1 cellular context compared by ENCODE assay signal in the genomic region with DNA sequence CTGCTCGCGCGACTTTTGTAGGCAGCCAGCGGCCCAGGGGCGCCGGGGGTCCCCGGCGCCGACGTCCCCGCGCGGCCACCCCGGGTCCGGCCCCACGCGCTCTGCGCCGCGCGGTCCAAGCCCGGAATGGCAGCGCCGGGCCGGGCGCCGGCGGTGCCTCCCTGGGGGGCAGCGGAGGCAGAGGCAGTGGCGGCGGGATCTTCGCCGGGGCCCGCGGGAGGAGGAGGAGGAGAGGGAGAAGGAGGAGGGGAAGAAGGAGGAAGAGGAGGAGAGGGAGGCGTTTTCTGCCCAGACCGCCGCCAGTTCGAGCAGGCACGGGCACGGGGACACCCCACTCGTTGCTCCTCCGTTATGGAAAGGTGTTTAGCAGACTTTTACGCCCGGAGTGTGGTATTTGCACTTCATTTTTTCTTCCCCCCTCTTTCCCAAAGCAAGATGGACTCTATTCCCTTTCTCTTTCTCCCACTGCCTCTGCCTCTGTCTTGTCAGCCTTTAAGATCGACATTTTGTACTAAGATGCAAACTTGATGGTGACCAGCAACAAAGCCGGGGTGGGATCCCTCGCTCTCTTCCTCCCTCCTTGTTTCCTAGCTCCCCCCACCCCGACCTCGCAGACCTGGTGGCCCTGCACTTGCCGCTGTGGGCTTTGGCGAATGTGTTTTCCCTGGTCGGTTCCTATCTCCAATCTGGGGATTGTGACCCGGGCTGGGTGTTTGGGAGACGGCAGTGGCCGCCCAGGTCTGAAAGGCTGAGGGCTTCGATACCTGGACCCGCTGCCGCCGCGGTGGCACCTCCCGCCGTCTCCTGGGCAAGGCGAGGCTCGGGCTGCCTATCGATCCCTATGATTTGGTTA.
TF ChIP-seq lines count a peak whose summit lies in the region.

No MANE protein-coding gene starts in this region.

TF ChIP-seq in HepG2, 621 proteins besides CTCF, POLR2A, EP300 and RAD21 (continued from another document and continues in another):
- TF ChIP-seq, protein P1, sequence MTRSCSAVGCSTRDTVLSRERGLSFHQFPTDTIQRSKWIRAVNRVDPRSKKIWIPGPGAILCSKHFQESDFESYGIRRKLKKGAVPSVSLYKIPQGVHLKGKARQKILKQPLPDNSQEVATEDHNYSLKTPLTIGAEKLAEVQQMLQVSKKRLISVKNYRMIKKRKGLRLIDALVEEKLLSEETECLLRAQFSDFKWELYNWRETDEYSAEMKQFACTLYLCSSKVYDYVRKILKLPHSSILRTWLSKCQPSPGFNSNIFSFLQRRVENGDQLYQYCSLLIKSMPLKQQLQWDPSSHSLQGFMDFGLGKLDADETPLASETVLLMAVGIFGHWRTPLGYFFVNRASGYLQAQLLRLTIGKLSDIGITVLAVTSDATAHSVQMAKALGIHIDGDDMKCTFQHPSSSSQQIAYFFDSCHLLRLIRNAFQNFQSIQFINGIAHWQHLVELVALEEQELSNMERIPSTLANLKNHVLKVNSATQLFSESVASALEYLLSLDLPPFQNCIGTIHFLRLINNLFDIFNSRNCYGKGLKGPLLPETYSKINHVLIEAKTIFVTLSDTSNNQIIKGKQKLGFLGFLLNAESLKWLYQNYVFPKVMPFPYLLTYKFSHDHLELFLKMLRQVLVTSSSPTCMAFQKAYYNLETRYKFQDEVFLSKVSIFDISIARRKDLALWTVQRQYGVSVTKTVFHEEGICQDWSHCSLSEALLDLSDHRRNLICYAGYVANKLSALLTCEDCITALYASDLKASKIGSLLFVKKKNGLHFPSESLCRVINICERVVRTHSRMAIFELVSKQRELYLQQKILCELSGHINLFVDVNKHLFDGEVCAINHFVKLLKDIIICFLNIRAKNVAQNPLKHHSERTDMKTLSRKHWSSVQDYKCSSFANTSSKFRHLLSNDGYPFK (CRISPR knock-in tag; IDR thresholded peaks at IDR 0.05; ENCODE audit: borderline replicate concordance) = peak; percentile 23; the same call in 1 of the 2 replicates
- TF ChIP-seq AKAP8 (CRISPR knock-in tag; IDR thresholded peaks at IDR 0.05) = 0 out of 2 replicates have a peak, but pooled peaks have one; percentile 40
- peak; percentile 70; the same call in 1 of the 2 replicates for TF ChIP-seq SRY (CRISPR knock-in tag; IDR thresholded peaks at IDR 0.05)
- TF ChIP-seq, protein P2, sequence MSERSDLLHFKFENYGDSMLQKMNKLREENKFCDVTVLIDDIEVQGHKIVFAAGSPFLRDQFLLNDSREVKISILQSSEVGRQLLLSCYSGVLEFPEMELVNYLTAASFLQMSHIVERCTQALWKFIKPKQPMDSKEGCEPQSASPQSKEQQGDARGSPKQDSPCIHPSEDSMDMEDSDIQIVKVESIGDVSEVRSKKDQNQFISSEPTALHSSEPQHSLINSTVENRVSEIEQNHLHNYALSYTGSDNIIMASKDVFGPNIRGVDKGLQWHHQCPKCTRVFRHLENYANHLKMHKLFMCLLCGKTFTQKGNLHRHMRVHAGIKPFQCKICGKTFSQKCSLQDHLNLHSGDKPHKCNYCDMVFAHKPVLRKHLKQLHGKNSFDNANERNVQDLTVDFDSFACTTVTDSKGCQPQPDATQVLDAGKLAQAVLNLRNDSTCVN (CRISPR knock-in tag; IDR thresholded peaks at IDR 0.05; ENCODE audit: borderline replicate concordance) = no peak
- TF ChIP-seq TGIF2 (CRISPR knock-in tag; IDR thresholded peaks at IDR 0.05) = no peak
- no peak for TF ChIP-seq NR2F2 (IDR thresholded peaks at IDR 0.05; ENCODE audit: borderline replicate concordance, low read depth)
- TF ChIP-seq ZNF501 (CRISPR knock-in tag; IDR thresholded peaks at IDR 0.05) = peak; percentile 38; the same call in 1 of the 2 replicates
- no peak for TF ChIP-seq ZNF567 (CRISPR knock-in tag; IDR thresholded peaks at IDR 0.05; ENCODE audit: borderline replicate concordance)
- no peak for TF ChIP-seq RFX5 (IDR thresholded peaks at IDR 0.05; ENCODE audit: low read depth, low read length)
- TF ChIP-seq, protein P3, sequence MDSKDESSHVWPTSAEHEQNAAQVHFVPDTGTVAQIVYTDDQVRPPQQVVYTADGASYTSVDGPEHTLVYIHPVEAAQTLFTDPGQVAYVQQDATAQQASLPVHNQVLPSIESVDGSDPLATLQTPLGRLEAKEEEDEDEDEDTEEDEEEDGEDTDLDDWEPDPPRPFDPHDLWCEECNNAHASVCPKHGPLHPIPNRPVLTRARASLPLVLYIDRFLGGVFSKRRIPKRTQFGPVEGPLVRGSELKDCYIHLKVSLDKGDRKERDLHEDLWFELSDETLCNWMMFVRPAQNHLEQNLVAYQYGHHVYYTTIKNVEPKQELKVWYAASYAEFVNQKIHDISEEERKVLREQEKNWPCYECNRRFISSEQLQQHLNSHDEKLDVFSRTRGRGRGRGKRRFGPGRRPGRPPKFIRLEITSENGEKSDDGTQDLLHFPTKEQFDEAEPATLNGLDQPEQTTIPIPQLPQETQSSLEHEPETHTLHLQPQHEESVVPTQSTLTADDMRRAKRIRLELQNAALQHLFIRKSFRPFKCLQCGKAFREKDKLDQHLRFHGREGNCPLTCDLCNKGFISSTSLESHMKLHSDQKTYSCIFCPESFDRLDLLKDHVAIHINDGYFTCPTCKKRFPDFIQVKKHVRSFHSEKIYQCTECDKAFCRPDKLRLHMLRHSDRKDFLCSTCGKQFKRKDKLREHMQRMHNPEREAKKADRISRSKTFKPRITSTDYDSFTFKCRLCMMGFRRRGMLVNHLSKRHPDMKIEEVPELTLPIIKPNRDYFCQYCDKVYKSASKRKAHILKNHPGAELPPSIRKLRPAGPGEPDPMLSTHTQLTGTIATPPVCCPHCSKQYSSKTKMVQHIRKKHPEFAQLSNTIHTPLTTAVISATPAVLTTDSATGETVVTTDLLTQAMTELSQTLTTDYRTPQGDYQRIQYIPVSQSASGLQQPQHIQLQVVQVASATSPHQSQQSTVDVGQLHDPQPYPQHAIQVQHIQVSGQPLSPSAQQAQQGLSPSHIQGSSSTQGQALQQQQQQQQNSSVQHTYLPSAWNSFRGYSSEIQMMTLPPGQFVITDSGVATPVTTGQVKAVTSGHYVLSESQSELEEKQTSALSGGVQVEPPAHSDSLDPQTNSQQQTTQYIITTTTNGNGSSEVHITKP (CRISPR knock-in tag; IDR thresholded peaks at IDR 0.05; ENCODE audit: low read depth) = no peak
- TF ChIP-seq, protein P4, sequence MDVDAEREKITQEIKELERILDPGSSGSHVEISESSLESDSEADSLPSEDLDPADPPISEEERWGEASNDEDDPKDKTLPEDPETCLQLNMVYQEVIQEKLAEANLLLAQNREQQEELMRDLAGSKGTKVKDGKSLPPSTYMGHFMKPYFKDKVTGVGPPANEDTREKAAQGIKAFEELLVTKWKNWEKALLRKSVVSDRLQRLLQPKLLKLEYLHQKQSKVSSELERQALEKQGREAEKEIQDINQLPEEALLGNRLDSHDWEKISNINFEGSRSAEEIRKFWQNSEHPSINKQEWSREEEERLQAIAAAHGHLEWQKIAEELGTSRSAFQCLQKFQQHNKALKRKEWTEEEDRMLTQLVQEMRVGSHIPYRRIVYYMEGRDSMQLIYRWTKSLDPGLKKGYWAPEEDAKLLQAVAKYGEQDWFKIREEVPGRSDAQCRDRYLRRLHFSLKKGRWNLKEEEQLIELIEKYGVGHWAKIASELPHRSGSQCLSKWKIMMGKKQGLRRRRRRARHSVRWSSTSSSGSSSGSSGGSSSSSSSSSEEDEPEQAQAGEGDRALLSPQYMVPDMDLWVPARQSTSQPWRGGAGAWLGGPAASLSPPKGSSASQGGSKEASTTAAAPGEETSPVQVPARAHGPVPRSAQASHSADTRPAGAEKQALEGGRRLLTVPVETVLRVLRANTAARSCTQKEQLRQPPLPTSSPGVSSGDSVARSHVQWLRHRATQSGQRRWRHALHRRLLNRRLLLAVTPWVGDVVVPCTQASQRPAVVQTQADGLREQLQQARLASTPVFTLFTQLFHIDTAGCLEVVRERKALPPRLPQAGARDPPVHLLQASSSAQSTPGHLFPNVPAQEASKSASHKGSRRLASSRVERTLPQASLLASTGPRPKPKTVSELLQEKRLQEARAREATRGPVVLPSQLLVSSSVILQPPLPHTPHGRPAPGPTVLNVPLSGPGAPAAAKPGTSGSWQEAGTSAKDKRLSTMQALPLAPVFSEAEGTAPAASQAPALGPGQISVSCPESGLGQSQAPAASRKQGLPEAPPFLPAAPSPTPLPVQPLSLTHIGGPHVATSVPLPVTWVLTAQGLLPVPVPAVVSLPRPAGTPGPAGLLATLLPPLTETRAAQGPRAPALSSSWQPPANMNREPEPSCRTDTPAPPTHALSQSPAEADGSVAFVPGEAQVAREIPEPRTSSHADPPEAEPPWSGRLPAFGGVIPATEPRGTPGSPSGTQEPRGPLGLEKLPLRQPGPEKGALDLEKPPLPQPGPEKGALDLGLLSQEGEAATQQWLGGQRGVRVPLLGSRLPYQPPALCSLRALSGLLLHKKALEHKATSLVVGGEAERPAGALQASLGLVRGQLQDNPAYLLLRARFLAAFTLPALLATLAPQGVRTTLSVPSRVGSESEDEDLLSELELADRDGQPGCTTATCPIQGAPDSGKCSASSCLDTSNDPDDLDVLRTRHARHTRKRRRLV (CRISPR knock-in tag; IDR thresholded peaks at IDR 0.05) = no peak
- 0 out of 2 replicates have a peak, but pooled peaks have one; percentile 23 for TF ChIP-seq ZNF605 (CRISPR knock-in tag; IDR thresholded peaks at IDR 0.05)
- TF ChIP-seq, protein P5, sequence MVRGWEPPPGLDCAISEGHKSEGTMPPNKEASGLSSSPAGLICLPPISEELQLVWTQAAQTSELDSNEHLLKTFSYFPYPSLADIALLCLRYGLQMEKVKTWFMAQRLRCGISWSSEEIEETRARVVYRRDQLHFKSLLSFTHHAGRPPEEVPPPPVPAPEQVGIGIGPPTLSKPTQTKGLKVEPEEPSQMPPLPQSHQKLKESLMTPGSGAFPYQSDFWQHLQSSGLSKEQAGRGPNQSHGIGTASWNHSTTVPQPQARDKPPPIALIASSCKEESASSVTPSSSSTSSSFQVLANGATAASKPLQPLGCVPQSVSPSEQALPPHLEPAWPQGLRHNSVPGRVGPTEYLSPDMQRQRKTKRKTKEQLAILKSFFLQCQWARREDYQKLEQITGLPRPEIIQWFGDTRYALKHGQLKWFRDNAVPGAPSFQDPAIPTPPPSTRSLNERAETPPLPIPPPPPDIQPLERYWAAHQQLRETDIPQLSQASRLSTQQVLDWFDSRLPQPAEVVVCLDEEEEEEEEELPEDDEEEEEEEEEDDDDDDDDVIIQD (CRISPR knock-in tag; IDR thresholded peaks at IDR 0.05; ENCODE audit: low read depth) = no peak
- TF ChIP-seq, protein P6, sequence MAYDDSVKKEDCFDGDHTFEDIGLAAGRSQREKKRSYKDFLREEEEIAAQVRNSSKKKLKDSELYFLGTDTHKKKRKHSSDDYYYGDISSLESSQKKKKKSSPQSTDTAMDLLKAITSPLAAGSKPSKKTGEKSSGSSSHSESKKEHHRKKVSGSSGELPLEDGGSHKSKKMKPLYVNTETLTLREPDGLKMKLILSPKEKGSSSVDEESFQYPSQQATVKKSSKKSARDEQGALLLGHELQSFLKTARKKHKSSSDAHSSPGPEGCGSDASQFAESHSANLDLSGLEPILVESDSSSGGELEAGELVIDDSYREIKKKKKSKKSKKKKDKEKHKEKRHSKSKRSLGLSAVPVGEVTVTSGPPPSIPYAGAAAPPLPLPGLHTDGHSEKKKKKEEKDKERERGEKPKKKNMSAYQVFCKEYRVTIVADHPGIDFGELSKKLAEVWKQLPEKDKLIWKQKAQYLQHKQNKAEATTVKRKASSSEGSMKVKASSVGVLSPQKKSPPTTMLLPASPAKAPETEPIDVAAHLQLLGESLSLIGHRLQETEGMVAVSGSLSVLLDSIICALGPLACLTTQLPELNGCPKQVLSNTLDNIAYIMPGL (CRISPR knock-in tag; IDR thresholded peaks at IDR 0.05; ENCODE audit: borderline replicate concordance in 1 of 2, low read depth in 1 of 2) = no peak
- TF ChIP-seq, protein P7, sequence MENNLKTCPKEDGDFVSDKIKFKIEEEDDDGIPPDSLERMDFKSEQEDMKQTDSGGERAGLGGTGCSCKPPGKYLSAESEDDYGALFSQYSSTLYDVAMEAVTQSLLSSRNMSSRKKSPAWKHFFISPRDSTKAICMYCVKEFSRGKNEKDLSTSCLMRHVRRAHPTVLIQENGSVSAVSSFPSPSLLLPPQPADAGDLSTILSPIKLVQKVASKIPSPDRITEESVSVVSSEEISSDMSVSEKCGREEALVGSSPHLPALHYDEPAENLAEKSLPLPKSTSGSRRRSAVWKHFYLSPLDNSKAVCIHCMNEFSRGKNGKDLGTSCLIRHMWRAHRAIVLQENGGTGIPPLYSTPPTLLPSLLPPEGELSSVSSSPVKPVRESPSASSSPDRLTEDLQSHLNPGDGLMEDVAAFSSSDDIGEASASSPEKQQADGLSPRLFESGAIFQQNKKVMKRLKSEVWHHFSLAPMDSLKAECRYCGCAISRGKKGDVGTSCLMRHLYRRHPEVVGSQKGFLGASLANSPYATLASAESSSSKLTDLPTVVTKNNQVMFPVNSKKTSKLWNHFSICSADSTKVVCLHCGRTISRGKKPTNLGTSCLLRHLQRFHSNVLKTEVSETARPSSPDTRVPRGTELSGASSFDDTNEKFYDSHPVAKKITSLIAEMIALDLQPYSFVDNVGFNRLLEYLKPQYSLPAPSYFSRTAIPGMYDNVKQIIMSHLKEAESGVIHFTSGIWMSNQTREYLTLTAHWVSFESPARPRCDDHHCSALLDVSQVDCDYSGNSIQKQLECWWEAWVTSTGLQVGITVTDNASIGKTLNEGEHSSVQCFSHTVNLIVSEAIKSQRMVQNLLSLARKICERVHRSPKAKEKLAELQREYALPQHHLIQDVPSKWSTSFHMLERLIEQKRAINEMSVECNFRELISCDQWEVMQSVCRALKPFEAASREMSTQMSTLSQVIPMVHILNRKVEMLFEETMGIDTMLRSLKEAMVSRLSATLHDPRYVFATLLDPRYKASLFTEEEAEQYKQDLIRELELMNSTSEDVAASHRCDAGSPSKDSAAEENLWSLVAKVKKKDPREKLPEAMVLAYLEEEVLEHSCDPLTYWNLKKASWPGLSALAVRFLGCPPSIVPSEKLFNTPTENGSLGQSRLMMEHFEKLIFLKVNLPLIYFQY (CRISPR knock-in tag; IDR thresholded peaks at IDR 0.05; ENCODE audit: borderline replicate concordance) = no peak
- TF ChIP-seq ZNF556 (CRISPR knock-in tag; IDR thresholded peaks at IDR 0.05; ENCODE audit: borderline replicate concordance) = 0 out of 2 replicates have a peak, but pooled peaks have one; percentile 35
- no peak for TF ChIP-seq SP2 (CRISPR knock-in tag; IDR thresholded peaks at IDR 0.05)
- TF ChIP-seq, protein P8, sequence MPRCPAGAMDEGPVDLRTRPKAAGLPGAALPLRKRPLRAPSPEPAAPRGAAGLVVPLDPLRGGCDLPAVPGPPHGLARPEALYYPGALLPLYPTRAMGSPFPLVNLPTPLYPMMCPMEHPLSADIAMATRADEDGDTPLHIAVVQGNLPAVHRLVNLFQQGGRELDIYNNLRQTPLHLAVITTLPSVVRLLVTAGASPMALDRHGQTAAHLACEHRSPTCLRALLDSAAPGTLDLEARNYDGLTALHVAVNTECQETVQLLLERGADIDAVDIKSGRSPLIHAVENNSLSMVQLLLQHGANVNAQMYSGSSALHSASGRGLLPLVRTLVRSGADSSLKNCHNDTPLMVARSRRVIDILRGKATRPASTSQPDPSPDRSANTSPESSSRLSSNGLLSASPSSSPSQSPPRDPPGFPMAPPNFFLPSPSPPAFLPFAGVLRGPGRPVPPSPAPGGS (CRISPR knock-in tag; IDR thresholded peaks at IDR 0.05) = no peak
- TF ChIP-seq, protein P9, sequence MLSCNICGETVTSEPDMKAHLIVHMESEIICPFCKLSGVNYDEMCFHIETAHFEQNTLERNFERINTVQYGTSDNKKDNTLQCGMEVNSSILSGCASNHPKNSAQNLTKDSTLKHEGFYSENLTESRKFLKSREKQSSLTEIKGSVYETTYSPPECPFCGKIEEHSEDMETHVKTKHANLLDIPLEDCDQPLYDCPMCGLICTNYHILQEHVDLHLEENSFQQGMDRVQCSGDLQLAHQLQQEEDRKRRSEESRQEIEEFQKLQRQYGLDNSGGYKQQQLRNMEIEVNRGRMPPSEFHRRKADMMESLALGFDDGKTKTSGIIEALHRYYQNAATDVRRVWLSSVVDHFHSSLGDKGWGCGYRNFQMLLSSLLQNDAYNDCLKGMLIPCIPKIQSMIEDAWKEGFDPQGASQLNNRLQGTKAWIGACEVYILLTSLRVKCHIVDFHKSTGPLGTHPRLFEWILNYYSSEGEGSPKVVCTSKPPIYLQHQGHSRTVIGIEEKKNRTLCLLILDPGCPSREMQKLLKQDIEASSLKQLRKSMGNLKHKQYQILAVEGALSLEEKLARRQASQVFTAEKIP (CRISPR knock-in tag; IDR thresholded peaks at IDR 0.05; ENCODE audit: borderline replicate concordance) = no peak
- no peak for TF ChIP-seq ZSCAN30 (CRISPR knock-in tag; IDR thresholded peaks at IDR 0.05)
- no peak for TF ChIP-seq ZBTB8A (CRISPR knock-in tag; IDR thresholded peaks at IDR 0.05; ENCODE audit: borderline replicate concordance, low read depth)
